In the genomic region with DNA sequence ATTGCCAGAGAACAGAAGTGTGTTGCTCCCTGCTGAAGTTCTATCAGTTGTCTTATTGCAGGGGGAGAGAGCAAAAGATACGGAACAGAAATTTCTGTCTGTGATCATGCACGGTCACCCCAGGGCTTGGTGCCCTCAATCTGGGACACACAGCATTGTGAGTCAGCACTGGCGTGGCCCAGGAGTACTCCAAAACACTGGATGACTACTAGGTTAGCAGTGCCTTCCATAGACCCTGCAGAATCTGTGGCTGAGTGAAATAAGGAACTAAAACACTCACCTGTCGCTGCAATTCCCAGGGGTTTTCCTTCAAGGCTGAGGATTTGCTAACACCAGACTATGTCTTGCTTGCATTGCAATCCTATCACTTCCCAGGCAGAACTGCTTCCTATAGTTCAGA, we compare ENCODE assay signal across 19 cellular contexts.
A peak's percentile ranks its signal among the peaks of the same experiment; 100 is the strongest.
DNase-seq lines count a peak whose midpoint lies in the region; ATAC-seq and TF ChIP-seq lines count a peak whose summit lies in the region.
"Had no signal": no experiment of that assay in that cellular context is flagged by ENCODE, and none has a peak within 500 bp of the region (broad histone marks: within the 10 kb centered on the region; RNA-seq: fewer than 3 reads in every experiment).

No MANE protein-coding gene starts in this region.

- H3K36me3 ChIP-seq in HCT116 (ENCODE audit: control insufficient read depth in 1 of 2, insufficient read depth in 2 of 2, low read length in 2 of 2) (peaks cover 0 to 2% of the 10 kb centered on the region in 2 experiments; a peak in 1 of 4 replicates), adrenal gland (replicated peaks in 1 of 2) (peaks cover 0 to 25% of the 10 kb centered on the region in 2 donors), left lung (peaks cover 0 to 64% of the 10 kb centered on the region in 2 donors), mesendoderm (ENCODE audit: control insufficient read depth, insufficient read depth, low read length) (peaks cover 2% of the 10 kb centered on the region), lower lobe of right lung (peaks cover 72% of the 10 kb centered on the region)

- no peak overlapping the region for H3K56ac ChIP-seq in mesendoderm (ENCODE audit: low read length)

- POLR2A ChIA-PET in HCT116 (lab: Charles Lee): no interaction called here

- no peak overlapping the region for H2AK5ac ChIP-seq in mesendoderm (ENCODE audit: low read length)

- no TSS peak for BruUV-seq in HCT116 (replicated peaks; lab: Mats Ljungman, UMichigan)

- H2BK15ac ChIP-seq in mesendoderm (replicated peaks; ENCODE audit: low read depth): no peak overlapping the region

- no peak overlapping the region for H2BK5ac ChIP-seq in mesendoderm (ENCODE audit: low read length)

- H2AFZ ChIP-seq in HCT116 (ENCODE audit: low read depth, low read length, poor library complexity, severe bottlenecking): no peak overlapping the region

- H2BK120ac ChIP-seq in mesendoderm (ENCODE audit: low read depth, low read length): no peak overlapping the region

- H3K4me1 ChIP-seq in HCT116 (ENCODE audit: control insufficient read depth in 1 of 2, insufficient read depth in 2 of 2, low read length in 2 of 2): peaks cover 0 to 24% of the 10 kb centered on the region in 2 experiments; a peak in 2 of 4 replicates
- H3K4me1 ChIP-seq in adrenal gland (replicated peaks in 1 of 2): no peaks in the 10 kb centered on the region
- H3K4me1 ChIP-seq in left lung: no peaks in the 10 kb centered on the region
- no peaks in the 10 kb centered on the region for H3K4me1 ChIP-seq in mesendoderm (ENCODE audit: control insufficient read depth, low read depth, low read length)
- no peaks in the 10 kb centered on the region for H3K4me1 ChIP-seq in lower lobe of right lung
- H3K4me1 ChIP-seq: BLaER1, HAP-1, SJSA1 had no signal

- no peak overlapping the region for H4K5ac ChIP-seq in mesendoderm (ENCODE audit: low read length)

- ATAC-seq in HCT116: peak; percentile 47; the same call in 1 of the 2 replicates
- ATAC-seq in left lung: peak; percentile 25
- ATAC-seq in HG03521 (IDR thresholded peaks at IDR 0.05; ENCODE audit: unreplicated experiment): no peak
- no peak for ATAC-seq in lower lobe of right lung

- no peaks in the 10 kb centered on the region for H4K20me1 ChIP-seq in HCT116 (ENCODE audit: insufficient read depth)
- H4K20me1 ChIP-seq: BLaER1 had no signal

- H3K27ac ChIP-seq in HCT116 (ENCODE audit: low read depth, low read length): no peak overlapping the region
- H3K27ac ChIP-seq in adrenal gland: no peak overlapping the region
- no peak overlapping the region for H3K27ac ChIP-seq in left lung
- no peak overlapping the region for H3K27ac ChIP-seq in mesendoderm (ENCODE audit: low read depth, low read length)
- no peak overlapping the region for H3K27ac ChIP-seq in lower lobe of right lung
- H3K27ac ChIP-seq: BLaER1, SJSA1 had no signal

- CTCF ChIA-PET in HCT116 (lab: Charles Lee): no interaction called here

- DNase-seq in AG08396 (ENCODE audit: low spot score): peak; percentile 11
- no peak for DNase-seq in HCT116 (ENCODE audit: low read depth, low spot score)
- peak in 5 of 7 donors; percentile 19 to 61 (median 49) for DNase-seq in adrenal gland
- DNase-seq in left lung: peak in 1 of 2 donors; percentile 49
- DNase-seq in GM19238 (ENCODE audit: insufficient read length, low spot score): no peak
- no peak for DNase-seq in mesendoderm
- DNase-seq in lower lobe of right lung: no peak
- DNase-seq: CD4-positive, alpha-beta memory T cell; Karpas-422; MM.1S; NCI-H1092 treated with DMSO at 0.1 percent for 48 hours; NCI-H146; NCI-H2029 treated with DMSO at 0.1 percent for 48 hours; NCI-H2171; NCI-H526 had no signal

- no peak for TF ChIP-seq RAD21 in HCT116 (IDR thresholded peaks at IDR 0.05; ENCODE audit: low read depth)

- no peak overlapping the region for H3K4me3 ChIP-seq in HCT116 (replicated peaks in 1 of 2; ENCODE audit: low read depth in 1 of 2, low read length in 2 of 2)
- no peak overlapping the region for H3K4me3 ChIP-seq in adrenal gland
- H3K4me3 ChIP-seq in left lung: no peak overlapping the region
- H3K4me3 ChIP-seq in mesendoderm (ENCODE audit: low read length): no peak overlapping the region
- no peak overlapping the region for H3K4me3 ChIP-seq in lower lobe of right lung
- H3K4me3 ChIP-seq: BLaER1, HAP-1, SJSA1 had no signal

- no peak overlapping the region for H3K9ac ChIP-seq in HCT116 (ENCODE audit: low read length)
- H3K9ac ChIP-seq in mesendoderm (ENCODE audit: low read length): no peak overlapping the region
- H3K9ac ChIP-seq: BLaER1 had no signal

- no peak overlapping the region for H3K23ac ChIP-seq in mesendoderm (ENCODE audit: low read length)

- no peak overlapping the region for H3K4ac ChIP-seq in mesendoderm (ENCODE audit: low read depth, low read length)

- TF ChIP-seq POLR2A in HCT116 (IDR thresholded peaks at IDR 0.05; ENCODE audit: borderline replicate concordance, extremely low read depth, insufficient read depth, insufficient read length): no peak
- TF ChIP-seq POLR2A in adrenal gland (IDR thresholded peaks at IDR 0.05): no peak

- WGBS in adrenal gland, 4 donors: 60 to 83% (median 81%) methylated on average over 3 to 4 of the region's 4 CpGs
- WGBS in mesendoderm (ENCODE audit: extremely low coverage, insufficient coverage, low lambda C conversion rate): no CpG with 5 or more reads among the region's 4 CpGs

- no peak overlapping the region for H4K8ac ChIP-seq in mesendoderm (ENCODE audit: low read depth, low read length)

- no peaks in the 10 kb centered on the region for H3K79me1 ChIP-seq in mesendoderm (ENCODE audit: low read length)

- intact Hi-C loops in HCT116 (cut with micrococcal nuclease) (no loop called here), adrenal gland (cut with DNase I) (loop anchor here (10.0 kb wide), 2 partner anchors 197 to 207 kb away; no protein-coding TSS in a partner anchor), left lung (cut with DNase I) (loop anchor here in 1 of 2 donors (10.0 kb wide), 1 partner anchor 167 kb away; the partner anchor contains the start of gene ANO6), lower lobe of right lung (cut with DNase I) (loop anchor here (10.0 kb wide), 1 partner anchor 197 kb away; no protein-coding TSS in a partner anchor)

- TF ChIP-seq CTCF in HCT116 (IDR thresholded peaks at IDR 0.05 in 2 of 3, conservative IDR thresholded peaks at IDR 0.05 in 1 of 3; ENCODE audit: borderline replicate concordance in 1 of 3, insufficient read depth in 1 of 3, low read depth in 2 of 3, low read length in 2 of 3): no peak
- no peak for TF ChIP-seq CTCF in adrenal gland (IDR thresholded peaks at IDR 0.05)
- no peak for TF ChIP-seq CTCF in left lung (IDR thresholded peaks at IDR 0.05)
- no peak for TF ChIP-seq CTCF in lower lobe of right lung (IDR thresholded peaks at IDR 0.05)

- no peaks in the 10 kb centered on the region for H3K9me2 ChIP-seq in HCT116 (ENCODE audit: insufficient read depth)

- RAD21 ChIA-PET in HCT116 (lab: Charles Lee; ENCODE audit: low non-redundant PET in 1 of 2, low total read pairs in 2 of 2, uncharacterized antibody in 2 of 2, unreplicated experiment in 2 of 2): no interaction called here

- H3K79me2 ChIP-seq in HCT116 (ENCODE audit: insufficient read depth, low read length) (no peaks in the 10 kb centered on the region), mesendoderm (ENCODE audit: control insufficient read depth, insufficient read depth, low read length) (no peaks in the 10 kb centered on the region)

- H3K9me3 ChIP-seq in HCT116 (ENCODE audit: control insufficient read depth in 1 of 2, insufficient read depth in 1 of 2, low read depth in 1 of 2, low read length in 2 of 2): no peaks in the 10 kb centered on the region
- no peaks in the 10 kb centered on the region for H3K9me3 ChIP-seq in adrenal gland (replicated peaks in 1 of 3)
- no peaks in the 10 kb centered on the region for H3K9me3 ChIP-seq in left lung
- no peaks in the 10 kb centered on the region for H3K9me3 ChIP-seq in lower lobe of right lung
- H3K9me3 ChIP-seq: BLaER1, HAP-1, SJSA1 had no signal

- H3K4me2 ChIP-seq in HCT116 (ENCODE audit: low read length) (no peak overlapping the region), mesendoderm (ENCODE audit: low read length) (no peak overlapping the region)
- H3K4me2 ChIP-seq: BLaER1 had no signal

- H3K27me3 ChIP-seq in HCT116 (ENCODE audit: insufficient read depth, low read length): no peaks in the 10 kb centered on the region
- no peaks in the 10 kb centered on the region for H3K27me3 ChIP-seq in adrenal gland
- H3K27me3 ChIP-seq in left lung: no peaks in the 10 kb centered on the region
- no peaks in the 10 kb centered on the region for H3K27me3 ChIP-seq in mesendoderm (ENCODE audit: insufficient read depth, low read length, poor library complexity)
- H3K27me3 ChIP-seq in lower lobe of right lung (ENCODE audit: low read depth): no peaks in the 10 kb centered on the region
- H3K27me3 ChIP-seq: BLaER1, SJSA1 had no signal

- H3K18ac ChIP-seq in mesendoderm (ENCODE audit: low read length): no peak overlapping the region

TF ChIP-seq in HCT116, 20 proteins besides CTCF, POLR2A, EP300 and RAD21:
- no peak for TF ChIP-seq CBX3 (IDR thresholded peaks at IDR 0.05; ENCODE audit: low read depth)
- TF ChIP-seq SP1 (IDR thresholded peaks at IDR 0.05; ENCODE audit: low read depth): no peak

Comparison
In these comparisons a context has a peak if more than half of its experiments do, and no peak if none do; other contexts are left out.
1. DNase-seq: peak in AG08396 (single experiment) and adrenal gland (5 of 7); none in HCT116 (single experiment), GM19238 (single experiment), mesendoderm (single experiment) and lower lobe of right lung (single experiment).
2. ATAC-seq: peak in HCT116 (single experiment) and left lung (single experiment); none in HG03521 (single experiment) and lower lobe of right lung (0 of 2).